ENCODE assay signal across 24 cellular contexts in genomic region chr20:8145246-8145639, GRCh38. TPM values are rescaled to one million over a fixed set of nuclear protein-coding genes. Genes with fewer than 3 reads are reported as not detected.
DNase-seq lines count a peak whose midpoint lies in the region; ATAC-seq and TF ChIP-seq lines count a peak whose summit lies in the region.
"Had no signal": no experiment of that assay in that cellular context is flagged by ENCODE, and none has a peak within 500 bp of the region (broad histone marks: within the 10 kb centered on the region; RNA-seq: fewer than 3 reads in every experiment).

No MANE protein-coding gene starts in this region.

- no peak for TF ChIP-seq CTCF in GM23338 (conservative IDR thresholded peaks at IDR 0.05; ENCODE audit: low read depth in 2 of 2)

- H3K4me3 Mint-ChIP-seq in GM23338 = no peak overlapping the region
- no peak overlapping the region for H3K4me3 Mint-ChIP-seq in activated naive CD4-positive, alpha-beta T cell treated with anti-CD3 and anti-CD28 coated beads, Interleukin-2, amount 10 ng/mL, durations not matched to agents 7 days and 5 days
- H3K4me3 Mint-ChIP-seq: activated CD4-positive, alpha-beta memory T cell treated with anti-CD3 and anti-CD28 coated beads, Interleukin-2, amount 10 ng/mL, durations not matched to agents 7 days and 5 days; stimulated activated naive B cell treated with anti-CD40 and anti-IgM and Interleukin-4, amounts not matched to agents 10 μg/mL and 1 μg/mL and 100 μg/mL, for 72 hours had no signal

- H4K8ac ChIP-seq in mesenchymal stem cell (ENCODE audit: low read length) = peak overlapping the region; percentile 4

- POLR2A ChIA-PET in HEK293T (lab: Yijun Ruan, JAX) = no interaction called here

- H4K91ac ChIP-seq in mesenchymal stem cell (ENCODE audit: low read length) = no peak overlapping the region

- H3K79me1 ChIP-seq in mesenchymal stem cell (replicated peaks; ENCODE audit: low read length, poor library complexity, severe bottlenecking) = no peaks in the 10 kb centered on the region

- no peaks in the 10 kb centered on the region for H3K9me3 ChIP-seq in mesenchymal stem cell (ENCODE audit: control insufficient read depth, low read length)
- H3K9me3 ChIP-seq: spleen, testis, vagina had no signal

- no peak for ATAC-seq in GM23338
- ATAC-seq: stimulated activated naive B cell treated with anti-CD40 and anti-IgM and Interleukin-4, amounts not matched to agents 10 μg/mL and 1 μg/mL and 100 μg/mL, for 72 hours had no signal

- no peaks in the 10 kb centered on the region for H3F3A ChIP-seq in GM23338 (replicated peaks; ENCODE audit: low read depth)

- H2BK120ac ChIP-seq in mesenchymal stem cell (ENCODE audit: low read depth, low read length) = no peak overlapping the region

- peak overlapping the region; percentile 28; the same call in 1 of the 2 replicates for H3K4me2 ChIP-seq in GM23338
- H3K4me2 ChIP-seq in mesenchymal stem cell (ENCODE audit: low read length, poor library complexity, severe bottlenecking) = no peak overlapping the region

- H3K4ac ChIP-seq in mesenchymal stem cell (ENCODE audit: low read depth in 1 of 2, low read length in 2 of 2) = no peak overlapping the region

- no peak overlapping the region for H2BK5ac ChIP-seq in mesenchymal stem cell (ENCODE audit: low read depth, low read length, poor library complexity, severe bottlenecking)

- H3K36me3 ChIP-seq in ACC112 (ENCODE audit: insufficient read depth, low read length) = no peaks in the 10 kb centered on the region
- H3K36me3 ChIP-seq in GM23338 (ENCODE audit: insufficient read depth) = no peaks in the 10 kb centered on the region
- no peaks in the 10 kb centered on the region for H3K36me3 ChIP-seq in mesenchymal stem cell (ENCODE audit: control insufficient read depth in 1 of 2, insufficient read depth in 2 of 2, low read depth in 1 of 2, low read length in 2 of 2)
- H3K36me3 ChIP-seq: spleen, vagina had no signal

- WGBS in mesenchymal stem cell = 94% methylated on average over 3 of the region's 3 CpGs

- H3K27ac ChIP-seq in ACC112 (ENCODE audit: low read depth, low read length) (peak overlapping the region; percentile 92), GM23338 (ENCODE audit: low read depth) (no peak overlapping the region), caudate nucleus (ENCODE audit: low read depth, low read length) (peak overlapping the region; percentile 20), mesenchymal stem cell (ENCODE audit: low read length, poor library complexity, severe bottlenecking) (no peak overlapping the region)
- H3K27ac ChIP-seq: C4-2B, testis, vagina had no signal

- H3K27me3 ChIP-seq in ACC112 (ENCODE audit: insufficient read depth, low read length) (no peaks in the 10 kb centered on the region), GM23338 (ENCODE audit: insufficient read depth) (no peaks in the 10 kb centered on the region), mesenchymal stem cell (ENCODE audit: control insufficient read depth in 1 of 2, insufficient read depth in 1 of 2, low read length in 2 of 2) (no peaks in the 10 kb centered on the region)
- H3K27me3 ChIP-seq: testis, vagina had no signal

- no peaks in the 10 kb centered on the region for H3K36me3 Mint-ChIP-seq in GM23338 (ENCODE audit: low read depth)
- no peaks in the 10 kb centered on the region for H3K36me3 Mint-ChIP-seq in activated naive CD4-positive, alpha-beta T cell treated with anti-CD3 and anti-CD28 coated beads, Interleukin-2, amount 10 ng/mL, durations not matched to agents 7 days and 5 days
- H3K36me3 Mint-ChIP-seq: stimulated activated naive B cell treated with anti-CD40 and anti-IgM and Interleukin-4, amounts not matched to agents 10 μg/mL and 1 μg/mL and 100 μg/mL, for 72 hours had no signal

- DNase-seq in GM23338 (ENCODE audit: low spot score) (no peak), caudate nucleus (lab: John Stamatoyannopoulos, UW) (no peak), mesenchymal stem cell (no peak), HUDEP-2 (lab: John Stamatoyannopoulos, UW; ENCODE audit: unreplicated experiment in 76 of 76) (no peak), HEK293T (ENCODE audit: extremely low spot score) (no peak), nucleus accumbens (lab: John Stamatoyannopoulos, UW) (no peak)
- no peak for DNase-seq in activated naive CD4-positive, alpha-beta T cell treated with anti-CD3 and anti-CD28 coated beads, Interleukin-2, amount 10 ng/mL, durations not matched to agents 7 days and 5 days
- DNase-seq: activated CD4-positive, alpha-beta memory T cell treated with anti-CD3 and anti-CD28 coated beads, Interleukin-2, amount 10 ng/mL, durations not matched to agents 7 days and 5 days; activated CD4-positive, CD25-positive, alpha-beta regulatory T cell treated with anti-CD3 and anti-CD28 coated beads, Interleukin-2, amount 50 U/mL, for 72 hours; activated naive CD4-positive, alpha-beta T cell; cortex of kidney; KG1; kidney glomerular epithelial cell; NCI-H1436 treated with DMSO at 0.1 percent for 48 hours; NCI-H510A treated with DMSO at 0.1 percent for 48 hours; occipital lobe; spleen; stimulated activated CD4-positive, alpha-beta T cell treated with anti-CD3 and anti-CD28 coated beads, Interleukin-4, amount 100 ng/mL, for 1 hour; stimulated activated naive B cell treated with anti-CD40 and anti-IgM and Interleukin-4, amounts not matched to agents 10 μg/mL and 1 μg/mL and 100 μg/mL, for 72 hours; T-helper 1 cell; testis had no signal

- H3K4me1 Mint-ChIP-seq in GM23338 = peaks cover 20% of the 10 kb centered on the region
- H3K4me1 Mint-ChIP-seq in activated naive CD4-positive, alpha-beta T cell treated with anti-CD3 and anti-CD28 coated beads, Interleukin-2, amount 10 ng/mL, durations not matched to agents 7 days and 5 days = peaks cover 8% of the 10 kb centered on the region

- no peak overlapping the region for H3K23ac ChIP-seq in mesenchymal stem cell (ENCODE audit: low read length in 2 of 2)

- H3K18ac ChIP-seq in mesenchymal stem cell (ENCODE audit: low read depth in 1 of 2, low read length in 2 of 2) = no peak overlapping the region

- peaks cover 1% of the 10 kb centered on the region for H3K27me3 Mint-ChIP-seq in GM23338 (ENCODE audit: insufficient read depth, low read depth, poor library complexity)
- H3K27me3 Mint-ChIP-seq in activated naive CD4-positive, alpha-beta T cell treated with anti-CD3 and anti-CD28 coated beads, Interleukin-2, amount 10 ng/mL, durations not matched to agents 7 days and 5 days = no peaks in the 10 kb centered on the region

- no peak overlapping the region for H2BK15ac ChIP-seq in mesenchymal stem cell (ENCODE audit: low read depth, poor library complexity, severe bottlenecking)

- CTCF ChIA-PET in activated naive CD4-positive, alpha-beta T cell treated with anti-CD3 and anti-CD28 coated beads, Interleukin-2, amount 10 ng/mL, durations not matched to agents 7 days and 5 days (lab: Charles Lee) = no interaction called here
- CTCF ChIA-PET in HEK293T (lab: Yijun Ruan, JAX) = no interaction called here

- no peak overlapping the region for H3K27ac Mint-ChIP-seq in GM23338
- H3K27ac Mint-ChIP-seq in activated naive CD4-positive, alpha-beta T cell treated with anti-CD3 and anti-CD28 coated beads, Interleukin-2, amount 10 ng/mL, durations not matched to agents 7 days and 5 days = no peak overlapping the region
- H3K27ac Mint-ChIP-seq: activated CD4-positive, alpha-beta memory T cell treated with anti-CD3 and anti-CD28 coated beads, Interleukin-2, amount 10 ng/mL, durations not matched to agents 7 days and 5 days; stimulated activated naive B cell treated with anti-CD40 and anti-IgM and Interleukin-4, amounts not matched to agents 10 μg/mL and 1 μg/mL and 100 μg/mL, for 72 hours had no signal

- H3K4me1 ChIP-seq in ACC112 (ENCODE audit: control insufficient read depth, insufficient read depth, low read length, unreplicated experiment) (peaks cover 54% of the 10 kb centered on the region), GM23338 (ENCODE audit: insufficient read depth) (peaks cover 21% of the 10 kb centered on the region), mesenchymal stem cell (ENCODE audit: control insufficient read depth, insufficient read depth, low read depth, low read length) (peaks cover 2% of the 10 kb centered on the region)
- H3K4me1 ChIP-seq: testis, vagina had no signal

- no peak overlapping the region for H2AFZ ChIP-seq in ACC112 (ENCODE audit: low read length, unreplicated experiment)
- no peak overlapping the region for H2AFZ ChIP-seq in GM23338
- H2AFZ ChIP-seq in mesenchymal stem cell (ENCODE audit: low read depth, low read length) = no peak overlapping the region

- H3K9ac ChIP-seq in mesenchymal stem cell (ENCODE audit: low read length) = no peak overlapping the region

- H3K9me3 Mint-ChIP-seq in GM23338 = no peaks in the 10 kb centered on the region
- H3K9me3 Mint-ChIP-seq in activated naive CD4-positive, alpha-beta T cell treated with anti-CD3 and anti-CD28 coated beads, Interleukin-2, amount 10 ng/mL, durations not matched to agents 7 days and 5 days = no peaks in the 10 kb centered on the region
- H3K9me3 Mint-ChIP-seq: activated CD4-positive, alpha-beta memory T cell treated with anti-CD3 and anti-CD28 coated beads, Interleukin-2, amount 10 ng/mL, durations not matched to agents 7 days and 5 days; stimulated activated naive B cell treated with anti-CD40 and anti-IgM and Interleukin-4, amounts not matched to agents 10 μg/mL and 1 μg/mL and 100 μg/mL, for 72 hours had no signal

- no peak overlapping the region; the same call in 1 of the 2 replicates for H3K4me3 ChIP-seq in ACC112 (ENCODE audit: low read depth, low read length)
- no peak overlapping the region for H3K4me3 ChIP-seq in GM23338
- no peak overlapping the region for H3K4me3 ChIP-seq in mesenchymal stem cell (ENCODE audit: insufficient read depth in 1 of 2, low read depth in 1 of 2, low read length in 2 of 2)
- H3K4me3 ChIP-seq: spleen, testis, vagina had no signal

- H3K14ac ChIP-seq in mesenchymal stem cell (ENCODE audit: low read length in 2 of 2) = no peak overlapping the region

- no peak overlapping the region for H2BK12ac ChIP-seq in mesenchymal stem cell (ENCODE audit: low read length in 2 of 2)

- H2AK5ac ChIP-seq in mesenchymal stem cell (ENCODE audit: low read length, severe bottlenecking) = no peak overlapping the region

- H3K9me2 ChIP-seq in GM23338 (ENCODE audit: insufficient read depth) = 0 out of 2 replicates have a peak, but pooled peaks cover 9% of the 10 kb centered on the region

- no peaks in the 10 kb centered on the region for H4K20me1 ChIP-seq in GM23338 (replicated peaks; ENCODE audit: insufficient read depth)

- H3K79me2 ChIP-seq in ACC112 (ENCODE audit: control insufficient read depth, insufficient read depth, low read length, unreplicated experiment) (no peaks in the 10 kb centered on the region), GM23338 (replicated peaks; ENCODE audit: insufficient read depth) (no peaks in the 10 kb centered on the region)

TF ChIP-seq in GM23338, 12 proteins besides CTCF, POLR2A, EP300 and RAD21 (continues in another document):
- TF ChIP-seq EZH2 (IDR thresholded peaks at IDR 0.05; ENCODE audit: low read depth, unreplicated experiment) = no peak
- no peak for TF ChIP-seq ZNF331 (CRISPR knock-in tag; IDR thresholded peaks at IDR 0.05; ENCODE audit: low read depth)

TF ChIP-seq in HEK293T, 16 proteins besides CTCF, POLR2A, EP300 and RAD21 (continues in another document):
- TF ChIP-seq SUZ12 (IDR thresholded peaks at IDR 0.05) (no peak), FOXM1 (IDR thresholded peaks at IDR 0.05; ENCODE audit: borderline replicate concordance) (no peak)

RNA-seq across cellular contexts. Expression of gene PLCB1, which starts 13.2 kb away (rescaled TPM):
- total RNA-seq in GM23338 (2014; rRNA removed; shearing (Covaris generic)) = 20.6 and 20.7 TPM in 2 replicates
- polyA plus RNA-seq in GM23338 (2016; fragmentation: Nextera tagmentation; extraction: Ambion mirVana) = 10.0 and 14.9 TPM in 2 replicates
- polyA plus RNA-seq in mesenchymal stem cell (2013, experiment 1 of 2) = 15.1 TPM
- polyA plus RNA-seq in mesenchymal stem cell (2013, experiment 2 of 2) = 15.5 TPM

Comparison
In these comparisons a context has a peak if more than half of its experiments do, and no peak if none do; other contexts are left out.
1. H3K27ac ChIP-seq: peak in ACC112 (single experiment) and caudate nucleus (single experiment); none in GM23338 (single experiment) and mesenchymal stem cell (single experiment).